Comparison of ENCODE assay signal across 8 cellular contexts in genomic region chr13:107211073-107211472, GRCh38.
DNase-seq lines count a peak whose midpoint lies in the region; ATAC-seq, FAIRE-seq and TF ChIP-seq lines count a peak whose summit lies in the region.

No MANE protein-coding gene starts in this region.

- no peak overlapping the region for H3K4me3 ChIP-seq in AG04449 (ENCODE audit: low read depth, low read length)
- peak overlapping the region in 1 of 2 experiments; percentile 11; a peak in 1 of 4 replicates for H3K4me3 ChIP-seq in SK-N-SH (ENCODE audit: low read depth in 2 of 2, low read length in 1 of 2)

- no peaks in the 10 kb centered on the region for H3F3A ChIP-seq in SK-N-SH (replicated peaks; ENCODE audit: insufficient read depth)

- no peaks in the 10 kb centered on the region; the same call in 1 of the 2 replicates for H3K79me2 ChIP-seq in SK-N-SH (ENCODE audit: insufficient read depth)

- no peak overlapping the region for H2AFZ ChIP-seq in SK-N-SH (ENCODE audit: low read depth)

- H3K27ac ChIP-seq in SK-N-SH (ENCODE audit: low read depth in 2 of 2, low read length in 1 of 2), result no peak overlapping the region; a peak in 1 of 4 replicates

- peak overlapping the region; percentile 44; the same call in 1 of the 2 replicates for H3K4me2 ChIP-seq in SK-N-SH

- no peak overlapping the region for H3K9ac ChIP-seq in SK-N-SH

- peak overlapping the region in 2 of 5 experiments; percentile 64 to 73 for H3K27ac Mint-ChIP-seq in brain

- peak; percentile 72 for TF ChIP-seq CTCF in AG04449 (IDR thresholded peaks at IDR 0.05; ENCODE audit: insufficient read depth, low read length, missing control alignments)
- peak; percentile 96 for TF ChIP-seq CTCF in SK-N-SH (IDR thresholded peaks at IDR 0.05)
- peak; percentile 90 to 96 for TF ChIP-seq CTCF in brain (conservative IDR thresholded peaks at IDR 0.05)

- H3K4me3 Mint-ChIP-seq in brain, result peak overlapping the region in 3 of 5 experiments; percentile 25 to 37 (median 31)

- H3K36me3 ChIP-seq in SK-N-SH (replicated peaks in 1 of 2; ENCODE audit: control insufficient read depth in 1 of 2, insufficient read depth in 2 of 2, low read length in 1 of 2), result no peaks in the 10 kb centered on the region

- peak; percentile 98 for TF ChIP-seq RAD21 in SK-N-SH (IDR thresholded peaks at IDR 0.05; ENCODE audit: low read length)

- H3K4me1 Mint-ChIP-seq in brain, result peaks cover 21% of the 10 kb centered on the region

- no peaks in the 10 kb centered on the region for H3K27me3 Mint-ChIP-seq in brain

- ATAC-seq in HG02884 (IDR thresholded peaks at IDR 0.05; ENCODE audit: unreplicated experiment), result peak; percentile 98

- POLR2A ChIA-PET in AG04449 (lab: Yijun Ruan, JAX) (no interaction called here), SK-N-SH (lab: Yijun Ruan, JAX) (no interaction called here)

- H4K20me1 ChIP-seq in SK-N-SH (ENCODE audit: insufficient read depth), result no peaks in the 10 kb centered on the region

- CTCF ChIA-PET in AG04449 (lab: Yijun Ruan, JAX) (interaction anchor here (0.9 to 2.1 kb wide), 2 partner anchors 10 to 945 kb away, joined by 4 to 16 read pairs; no protein-coding TSS in a partner anchor), SK-N-SH (lab: Yijun Ruan, JAX) (interaction anchor here (0.6 to 2.4 kb wide), 22 partner anchors 8 to 1075 kb away, joined by 3 to 23 read pairs (median 3); a partner anchor contains a TSS)

- DNase-seq in AG04449 (ENCODE audit: low read depth, low spot score), result peak; percentile 26
- DNase-seq in GM18507 (ENCODE audit: extremely low spot score, insufficient read length, low read depth), result peak; percentile 3
- peak; percentile 95 for DNase-seq in NCI-H128 (lab: John Stamatoyannopoulos, UW; ENCODE audit: unreplicated experiment)
- peak; percentile 70 for DNase-seq in SK-N-SH
- peak; percentile 62 for DNase-seq in iPS-NIHi11 (ENCODE audit: low spot score)
- DNase-seq in stimulated activated CD4-positive, alpha-beta T cell treated with anti-CD3 and anti-CD28 coated beads, Interleukin-12 subunit alpha, Interleukin-12 subunit beta, amount 100 ng/mL, for 4 hours, result peak; percentile 19

- peaks cover 11 to 17% of the 10 kb centered on the region in 2 experiments; a peak in 3 of 4 replicates for H3K4me1 ChIP-seq in SK-N-SH (ENCODE audit: control insufficient read depth in 1 of 2, insufficient read depth in 2 of 2, low read depth in 1 of 2, low read length in 1 of 2)

- 11% methylated on average over 8 of the region's 8 CpGs for WGBS in SK-N-SH (ENCODE audit: low lambda C conversion rate)

- H3K9me3 Mint-ChIP-seq in brain, result no peaks in the 10 kb centered on the region

- H3K36me3 Mint-ChIP-seq in brain, result no peaks in the 10 kb centered on the region

- no peaks in the 10 kb centered on the region for H3K27me3 ChIP-seq in SK-N-SH (ENCODE audit: insufficient read depth)

- 0 out of 4 replicates have a peak, but pooled peaks of 1 of the 2 experiments have one; percentile 21 for TF ChIP-seq EP300 in SK-N-SH (IDR thresholded peaks at IDR 0.05; ENCODE audit: borderline replicate concordance in 1 of 2, low read depth in 1 of 2, low read length in 1 of 2)

- FAIRE-seq in GM18507 (lab: Jason Lieb, UNC), result peak; percentile 73

- no peaks in the 10 kb centered on the region for H3K9me3 ChIP-seq in SK-N-SH

- H3K9me2 ChIP-seq in SK-N-SH, result no peaks in the 10 kb centered on the region

TF ChIP-seq in SK-N-SH, 30 proteins besides CTCF, POLR2A, EP300 and RAD21:
- TF ChIP-seq TCF12 (IDR thresholded peaks at IDR 0.05), result peak; percentile 73
- peak; percentile 52; the same call in 1 of the 2 replicates for TF ChIP-seq FOSL2 (IDR thresholded peaks at IDR 0.05; ENCODE audit: borderline replicate concordance, low read depth)
- TF ChIP-seq PBX3 (IDR thresholded peaks at IDR 0.05), result peak; percentile 18; the same call in 1 of the 2 replicates
- TF ChIP-seq SIN3A (IDR thresholded peaks at IDR 0.05; ENCODE audit: borderline replicate concordance, low read depth, low read length), result no peak
- peak; percentile 31; the same call in 1 of the 2 replicates for TF ChIP-seq RCOR1 (IDR thresholded peaks at IDR 0.05; ENCODE audit: low read length)
- TF ChIP-seq GABPA (IDR thresholded peaks at IDR 0.05; ENCODE audit: low read depth), result no peak
- peak; percentile 29; the same call in 1 of the 2 replicates for TF ChIP-seq JUND (IDR thresholded peaks at IDR 0.05)
- peak; percentile 90 for TF ChIP-seq SMC3 (IDR thresholded peaks at IDR 0.05; ENCODE audit: low read depth, low read length)
- TF ChIP-seq MEF2A (IDR thresholded peaks at IDR 0.05; ENCODE audit: borderline replicate concordance, low read depth), result no peak

Comparison
In these comparisons a context has a peak if more than half of its experiments do, and no peak if none do; other contexts are left out.
1. DNase-seq: peak in every context shown above with its lines; median percentile 95 in NCI-H128; 70 in SK-N-SH; 62 in iPS-NIHi11; 26 in AG04449; 19 in stimulated activated CD4-positive, alpha-beta T cell treated with anti-CD3 and anti-CD28 coated beads, Interleukin-12 subunit alpha, Interleukin-12 subunit beta, amount 100 ng/mL, for 4 hours; 3 in GM18507.